8 cellular contexts compared by ENCODE assay signal in the genomic region with DNA sequence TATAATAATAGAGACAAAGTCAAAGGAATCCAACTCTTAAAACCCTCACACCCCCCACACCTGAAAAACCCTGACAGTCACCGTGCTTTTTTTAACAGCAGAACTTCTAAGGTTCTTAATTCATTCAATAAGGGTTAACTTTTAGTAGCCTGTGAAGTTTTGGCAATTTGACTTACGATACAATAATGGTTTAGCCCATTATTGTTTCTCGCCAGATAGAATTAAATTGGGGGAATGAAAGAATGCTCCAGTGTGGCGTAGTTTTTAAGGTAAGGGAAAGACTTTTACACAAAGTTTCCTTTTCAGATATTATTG. TPM values are rescaled to one million over a fixed set of nuclear protein-coding genes. Genes with fewer than 3 reads are reported as not detected.
DNase-seq lines count a peak whose midpoint lies in the region; ATAC-seq and TF ChIP-seq lines count a peak whose summit lies in the region.

No MANE protein-coding gene starts in this region.

- H3K27ac ChIP-seq in iPS-20b (ENCODE audit: low read length) (peak overlapping the region; percentile 86), thoracic aorta (peak overlapping the region; percentile 75 to 85)

- peak overlapping the region; percentile 100 for H3K27ac Mint-ChIP-seq in activated CD4-positive, alpha-beta T cell treated with anti-CD3 and anti-CD28 coated beads, Interleukin-2, amount 10 ng/mL, durations not matched to agents 24 days and 14 days
- peak overlapping the region; percentile 100 for H3K27ac Mint-ChIP-seq in activated B cell treated with CpG ODN at 0.5 μM for 24 hours

- ATAC-seq in activated B cell treated with CpG ODN at 0.5 μM for 24 hours (ENCODE audit: low read depth), result peak; percentile 29
- ATAC-seq in thoracic aorta (ENCODE audit: insufficient number of reproducible peaks, low FRiP score, low read depth), result no peak
- ATAC-seq in HG03175 (IDR thresholded peaks at IDR 0.05; ENCODE audit: unreplicated experiment), result no peak

- intact Hi-C loops in activated CD4-positive, alpha-beta T cell treated with anti-CD3 and anti-CD28 coated beads, Interleukin-2, amount 10 ng/mL, durations not matched to agents 24 days and 14 days (cut with micrococcal nuclease), result loop anchor here (5.0 kb wide), 1 partner anchor 747 kb away; a partner anchor contains a TSS
- intact Hi-C loops in activated B cell treated with CpG ODN at 0.5 μM for 24 hours (cut with micrococcal nuclease), result loop anchor here (5.0 kb wide), 2 partner anchors 747 to 873 kb away; a partner anchor contains a TSS

- peaks cover 21% of the 10 kb centered on the region for H3K36me3 Mint-ChIP-seq in activated CD4-positive, alpha-beta T cell treated with anti-CD3 and anti-CD28 coated beads, Interleukin-2, amount 10 ng/mL, durations not matched to agents 24 days and 14 days (ENCODE audit: low read depth)
- peaks cover 27% of the 10 kb centered on the region for H3K36me3 Mint-ChIP-seq in activated B cell treated with CpG ODN at 0.5 μM for 24 hours (ENCODE audit: low read depth)

- no peak for DNase-seq in activated CD4-positive, alpha-beta T cell treated with anti-CD3 and anti-CD28 coated beads, Interleukin-2, amount 10 ng/mL, durations not matched to agents 24 days and 14 days
- DNase-seq in activated CD4-positive, alpha-beta T cell treated with anti-CD3 and anti-CD28 coated beads, Interleukin-2, amount 50 U/mL, for 48 hours, result no peak
- DNase-seq in activated B cell treated with CpG ODN at 0.5 μM for 24 hours, result no peak
- DNase-seq in thoracic aorta (ENCODE audit: low spot score), result no peak
- no peak for DNase-seq in NCI-H2029 (lab: John Stamatoyannopoulos, UW)
- no peak for DNase-seq in amygdala (lab: John Stamatoyannopoulos, UW)

- CTCF ChIA-PET in activated B cell treated with CpG ODN at 0.5 μM for 24 hours (lab: Charles Lee), result interaction anchor here (1.6 kb wide), 1 partner anchor 136 kb away, joined by 4 read pairs; no protein-coding TSS in a partner anchor

- peaks cover 21% of the 10 kb centered on the region for H3K27me3 Mint-ChIP-seq in activated CD4-positive, alpha-beta T cell treated with anti-CD3 and anti-CD28 coated beads, Interleukin-2, amount 10 ng/mL, durations not matched to agents 24 days and 14 days
- H3K27me3 Mint-ChIP-seq in activated B cell treated with CpG ODN at 0.5 μM for 24 hours, result peaks cover 9% of the 10 kb centered on the region

- no peaks in the 10 kb centered on the region for H3K27me3 ChIP-seq in iPS-20b (ENCODE audit: insufficient read depth, low read length)
- H3K27me3 ChIP-seq in thoracic aorta (replicated peaks; ENCODE audit: insufficient read depth), result no peaks in the 10 kb centered on the region

- H3K4me3 ChIP-seq in iPS-20b (ENCODE audit: low read length), result peak overlapping the region; percentile 100
- H3K4me3 ChIP-seq in thoracic aorta, result peak overlapping the region; percentile 83

- H3K36me3 ChIP-seq in iPS-20b (ENCODE audit: insufficient read depth, low read depth, low read length) (peaks cover 35% of the 10 kb centered on the region), thoracic aorta (no peaks in the 10 kb centered on the region)

- peaks cover 27% of the 10 kb centered on the region for H3K4me1 Mint-ChIP-seq in activated CD4-positive, alpha-beta T cell treated with anti-CD3 and anti-CD28 coated beads, Interleukin-2, amount 10 ng/mL, durations not matched to agents 24 days and 14 days
- H3K4me1 Mint-ChIP-seq in activated B cell treated with CpG ODN at 0.5 μM for 24 hours, result peaks cover 29% of the 10 kb centered on the region

- no peaks in the 10 kb centered on the region for H3K9me3 ChIP-seq in iPS-20b (ENCODE audit: insufficient read depth, low read depth, low read length)
- no peaks in the 10 kb centered on the region for H3K9me3 ChIP-seq in thoracic aorta

- peak overlapping the region; percentile 100 for H3K4me3 Mint-ChIP-seq in activated CD4-positive, alpha-beta T cell treated with anti-CD3 and anti-CD28 coated beads, Interleukin-2, amount 10 ng/mL, durations not matched to agents 24 days and 14 days
- H3K4me3 Mint-ChIP-seq in activated B cell treated with CpG ODN at 0.5 μM for 24 hours, result peak overlapping the region; percentile 100

- no peaks in the 10 kb centered on the region for H3K9me3 Mint-ChIP-seq in activated CD4-positive, alpha-beta T cell treated with anti-CD3 and anti-CD28 coated beads, Interleukin-2, amount 10 ng/mL, durations not matched to agents 24 days and 14 days
- H3K9me3 Mint-ChIP-seq in activated B cell treated with CpG ODN at 0.5 μM for 24 hours, result no peaks in the 10 kb centered on the region

- H3K4me1 ChIP-seq in iPS-20b (ENCODE audit: insufficient read depth, low read length) (0 out of 2 replicates have a peak, but pooled peaks cover 5% of the 10 kb centered on the region), thoracic aorta (ENCODE audit: control insufficient read depth in 1 of 2, low read depth in 2 of 2) (peaks cover 7 to 19% of the 10 kb centered on the region in 2 donors)

- H3K9ac ChIP-seq in iPS-20b (ENCODE audit: low read depth, low read length), result peak overlapping the region; percentile 98

- POLR2A ChIA-PET in activated B cell treated with CpG ODN at 0.5 μM for 24 hours (lab: Charles Lee), result interaction anchor here (0.7 to 1.0 kb wide), 3 partner anchors 29 to 558 kb away, joined by 3 read pairs; no protein-coding TSS in a partner anchor

- TF ChIP-seq CTCF in activated B cell treated with CpG ODN at 0.5 μM for 24 hours (IDR thresholded peaks at IDR 0.05), result no peak
- TF ChIP-seq CTCF in thoracic aorta (IDR thresholded peaks at IDR 0.05), result no peak

RNA-seq across cellular contexts. Expression of a gene that starts 0.6 kb away (rescaled TPM):
- 88.6 and 91.1 TPM in 2 replicates for total RNA-seq in activated CD4-positive, alpha-beta T cell treated with anti-CD3 and anti-CD28 coated beads, Interleukin-2, amount 10 ng/mL, durations not matched to agents 24 days and 14 days
- 25.0 and 28.8 TPM in 2 replicates for total RNA-seq in activated B cell treated with CpG ODN at 0.5 μM for 24 hours
- 10 to 100 TPM in 1 of 2 donors, 1 to 10 TPM in 1; 8.2 to 25.3 TPM for total RNA-seq in thoracic aorta

RNA-seq across cellular contexts. Expression of a gene that starts 59.8 kb away (rescaled TPM):
- total RNA-seq in activated CD4-positive, alpha-beta T cell treated with anti-CD3 and anti-CD28 coated beads, Interleukin-2, amount 10 ng/mL, durations not matched to agents 24 days and 14 days, result not detected in 2 replicates
- total RNA-seq in activated B cell treated with CpG ODN at 0.5 μM for 24 hours (not detected in 2 replicates), thoracic aorta (not detected)
